In the genomic region with DNA sequence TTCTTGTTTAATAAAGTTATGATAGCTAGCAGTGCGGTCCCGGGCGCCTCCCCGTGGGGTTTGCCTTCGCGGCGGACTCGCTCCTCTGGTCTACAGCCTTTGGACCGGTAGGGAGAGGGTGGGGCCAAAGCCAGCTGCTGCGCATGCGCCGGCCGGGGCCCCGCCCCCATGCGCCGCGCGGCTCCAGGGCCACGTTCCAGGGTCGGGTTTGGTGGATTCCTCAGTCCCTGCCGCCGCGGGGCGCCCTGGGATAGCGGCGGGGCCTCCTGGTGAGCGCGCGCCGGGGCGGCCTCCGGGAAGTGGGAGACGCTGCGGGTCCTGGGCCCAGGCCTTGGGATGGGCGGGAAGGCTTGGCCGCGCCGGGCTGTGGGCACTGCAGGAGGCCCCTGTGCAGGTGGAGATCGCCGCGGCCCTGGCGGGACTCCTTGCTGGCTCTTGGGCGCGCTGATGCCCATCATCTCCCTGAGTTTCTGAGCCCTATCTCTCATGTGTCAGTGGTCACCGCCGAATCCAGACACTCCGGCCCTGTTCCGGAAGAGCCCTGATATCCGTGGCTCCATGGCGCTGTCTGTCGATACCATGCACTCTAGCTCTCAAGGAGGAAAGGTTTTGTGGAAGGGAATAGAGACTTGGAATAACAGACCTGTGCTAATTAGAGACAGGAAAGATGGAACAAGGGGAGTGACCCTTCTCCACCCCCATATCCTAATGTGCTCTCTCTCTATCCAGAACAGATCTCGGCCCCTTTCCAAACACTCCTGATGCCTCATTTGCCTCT, we compare ENCODE assay signal across 8 cellular contexts. TPM values are rescaled to one million over a fixed set of nuclear protein-coding genes. Genes with fewer than 3 reads are reported as not detected.
DNase-seq lines count a peak whose midpoint lies in the region; ATAC-seq and TF ChIP-seq lines count a peak whose summit lies in the region.

Gene VARS2 (plus strand): TSS at position 163 of the 778 bp plus-strand sequence. CDS start 599 bp downstream, at position 762.

- H3K23ac ChIP-seq in neuronal stem cell (ENCODE audit: low read depth, low read length, poor library complexity): peak within 1 kb of the TSS; percentile 94

- peaks cover 7% of the 10 kb centered on the region for H3K4me1 ChIP-seq in foreskin keratinocyte
- H3K4me1 ChIP-seq in neuronal stem cell (ENCODE audit: control insufficient read depth in 2 of 2, insufficient read depth in 1 of 2, low read depth in 1 of 2, low read length in 2 of 2): peaks cover 5 to 13% of the 10 kb centered on the region in 2 donors

- DNase-seq in G401 (ENCODE audit: low spot score) (peak; percentile 87), H4 (ENCODE audit: low spot score) (peak; percentile 74), M059J (ENCODE audit: low read depth) (peak; percentile 94), SHP77 treated with DMSO at 0.1 percent for 48 hours (lab: John Stamatoyannopoulos, UW) (peak; percentile 83), activated gamma-delta T cell treated with Interleukin-2 at 50 U/mL for 16 hours (peak; percentile 80), foreskin keratinocyte (peak; percentile 77 to 89), neuronal stem cell (ENCODE audit: low spot score) (peak; percentile 82), superior temporal gyrus (ENCODE audit: extremely low spot score) (peak; percentile 95)

- H3K27me3 ChIP-seq in foreskin keratinocyte: no peaks in the 10 kb centered on the region
- no peaks in the 10 kb centered on the region for H3K27me3 ChIP-seq in neuronal stem cell (ENCODE audit: control insufficient read depth in 3 of 3, insufficient read depth in 3 of 3, low read depth in 1 of 3, low read length in 3 of 3)

- H3K4ac ChIP-seq in neuronal stem cell (ENCODE audit: low read length): no peak within 1 kb of the TSS

- H3K79me1 ChIP-seq in neuronal stem cell (ENCODE audit: low read depth, low read length): peaks cover 2% of the 10 kb centered on the region

- H3K18ac ChIP-seq in neuronal stem cell (ENCODE audit: low read length): peak within 1 kb of the TSS; percentile 95

- H3K9me3 ChIP-seq in neuronal stem cell (replicated peaks in 1 of 2; ENCODE audit: control insufficient read depth in 2 of 2, insufficient read depth in 1 of 2, low read depth in 1 of 2, low read length in 2 of 2): no peaks in the 10 kb centered on the region

- in situ Hi-C loops in G401 (cut with HindIII; ENCODE audit: low sequenced_read_pairs): no loop called here

- H2BK5ac ChIP-seq in neuronal stem cell (ENCODE audit: low read length): no peak within 1 kb of the TSS

- peak within 1 kb of the TSS; percentile 87 for H2AFZ ChIP-seq in neuronal stem cell (ENCODE audit: low read length)

- H3K27ac ChIP-seq in foreskin keratinocyte (peak within 1 kb of the TSS; percentile 68), neuronal stem cell (replicated peaks; ENCODE audit: low read length) (no peak within 1 kb of the TSS)

- no peak within 1 kb of the TSS for H2BK12ac ChIP-seq in neuronal stem cell (ENCODE audit: low read length)

- H4K8ac ChIP-seq in neuronal stem cell (ENCODE audit: low read depth, low read length): no peak within 1 kb of the TSS

- WGBS in neuronal stem cell (ENCODE audit: extremely low coverage in 2 of 2, insufficient read length in 2 of 2, insufficient replicate concordance in 1 of 2), 2 donors: no CpG with 5 or more reads among the region's 52 CpGs

- H3K4me3 ChIP-seq in neuronal stem cell (ENCODE audit: low read length in 2 of 2): peak within 1 kb of the TSS; percentile 56 to 81

- H2BK15ac ChIP-seq in neuronal stem cell (ENCODE audit: low read length): peak within 1 kb of the TSS; percentile 77

- H2BK120ac ChIP-seq in neuronal stem cell (ENCODE audit: low read depth, low read length): peak within 1 kb of the TSS; percentile 7

- peaks cover 37 to 73% of the 10 kb centered on the region in 2 donors for H3K36me3 ChIP-seq in neuronal stem cell (replicated peaks in 1 of 2; ENCODE audit: control insufficient read depth in 2 of 2, insufficient read depth in 2 of 2, low read length in 2 of 2)

- TF ChIP-seq CTCF in foreskin keratinocyte (conservative IDR thresholded peaks at IDR 0.05): peak; percentile 92

- peak within 1 kb of the TSS; percentile 89 for H2AK5ac ChIP-seq in neuronal stem cell (ENCODE audit: low read depth, low read length)

- peak; percentile 89 for ATAC-seq in foreskin keratinocyte

- no peak within 1 kb of the TSS for H4K91ac ChIP-seq in neuronal stem cell (ENCODE audit: low read depth, low read length, poor library complexity)

- H3K14ac ChIP-seq in neuronal stem cell (ENCODE audit: low read length): peak within 1 kb of the TSS; percentile 59

- H3K4me2 ChIP-seq in neuronal stem cell (ENCODE audit: insufficient read depth, low read length, poor library complexity, severe bottlenecking): peak within 1 kb of the TSS; percentile 94

- H3K9ac ChIP-seq in neuronal stem cell (ENCODE audit: low read depth, low read length, poor library complexity): peak within 1 kb of the TSS; percentile 95

RNA-seq across cellular contexts. Expression of gene VARS2, which starts in this region (rescaled TPM):
- 74.5 and 105 TPM in 2 replicates for total RNA-seq in G401 (2014; rRNA removed; shearing (Covaris generic))
- 10.5 and 17.6 TPM in 2 replicates for total RNA-seq in H4 (2014; rRNA removed; shearing (Covaris generic))
- 7.4 and 10.1 TPM in 2 replicates for total RNA-seq in M059J (2014; rRNA removed; shearing (Covaris generic))
- 26.4 and 32.5 TPM in 2 replicates for total RNA-seq in foreskin keratinocyte
- polyA plus RNA-seq in foreskin keratinocyte: 18.1 and 21.5 TPM in 2 replicates
- polyA plus RNA-seq in neuronal stem cell (2013, experiment 1 of 2): 25.0 TPM
- polyA plus RNA-seq in neuronal stem cell (2013, experiment 2 of 2): 24.8 TPM
